9 cellular contexts compared by ENCODE assay signal in the genomic region with DNA sequence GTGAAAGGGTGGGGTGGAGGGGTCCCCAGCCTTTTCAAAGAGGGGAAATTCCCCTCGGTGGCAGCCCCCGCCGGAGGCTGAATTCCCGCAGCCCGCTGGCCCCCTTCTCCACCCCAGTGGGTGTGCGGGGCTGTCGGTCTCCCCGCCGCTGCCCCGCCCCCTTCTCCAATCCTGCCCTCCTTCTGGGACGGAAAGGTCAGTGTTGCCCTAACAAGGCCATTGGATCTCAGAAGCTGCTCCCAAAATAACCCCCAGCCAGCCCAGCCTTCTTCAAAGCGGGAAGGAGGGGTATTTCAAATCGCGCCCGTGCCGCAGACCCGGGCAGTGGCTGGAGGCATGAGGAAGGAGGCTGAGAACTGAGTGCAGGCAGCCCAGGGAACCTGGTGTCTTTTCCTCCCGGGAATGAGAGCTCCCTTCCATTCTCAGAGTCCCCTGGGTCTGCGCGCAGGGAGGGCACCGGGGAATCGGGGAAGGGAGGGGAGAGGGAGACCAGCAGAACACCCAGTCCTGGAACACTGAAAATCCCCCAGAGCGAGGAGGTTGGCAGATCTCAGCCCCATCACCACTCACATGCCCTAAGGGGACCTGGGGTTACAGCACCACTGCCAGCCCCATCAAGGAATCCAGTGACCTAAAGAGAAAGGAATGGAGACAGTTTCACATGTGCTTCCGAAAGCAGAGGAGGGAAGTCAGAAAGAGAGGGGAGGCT. TPM values are rescaled to one million over a fixed set of nuclear protein-coding genes. Genes with fewer than 3 reads are reported as not detected.
DNase-seq lines count a peak whose midpoint lies in the region; ATAC-seq and TF ChIP-seq lines count a peak whose summit lies in the region.
"Had no signal": no experiment of that assay in that cellular context is flagged by ENCODE, and none has a peak within 500 bp of the region (broad histone marks: within the 10 kb centered on the region; RNA-seq: fewer than 3 reads in every experiment).

A gene (minus strand): TSS at position 135 of the 709 bp plus-strand sequence. CDS start 483 bp downstream, outside the sequence.

- no peaks in the 10 kb centered on the region for H3K27me3 ChIP-seq in mammary epithelial cell (ENCODE audit: insufficient read depth, low read length)
- peaks cover 3 to 17% (median 7%) of the 10 kb centered on the region in 5 donors for H3K27me3 ChIP-seq in subcutaneous abdominal adipose tissue (ENCODE audit: control insufficient read depth in 5 of 5, insufficient read depth in 4 of 5, low read length in 5 of 5)

- peak within 1 kb of the TSS; percentile 84 for H2AFZ ChIP-seq in mammary epithelial cell (ENCODE audit: low read depth, low read length)

- peaks cover 4% of the 10 kb centered on the region for H3K4me1 Mint-ChIP-seq in T-helper 2 cell treated with Interferon-gamma antibody and Interleukin-4, amounts not matched to agents 5 μg/mL and 100 μg/mL, for 36 hours (ENCODE audit: low read depth)

- H3K27ac ChIP-seq in mammary epithelial cell (ENCODE audit: insufficient read depth, low read depth, low read length): peak within 1 kb of the TSS; percentile 87
- peak within 1 kb of the TSS; percentile 67 for H3K27ac ChIP-seq in subcutaneous abdominal adipose tissue (ENCODE audit: low read depth, low read length)

- TF ChIP-seq CTCF in mammary epithelial cell (conservative IDR thresholded peaks at IDR 0.05 in 1 of 2, IDR thresholded peaks at IDR 0.05 in 1 of 2; ENCODE audit: extremely low read depth in 1 of 2, insufficient read depth in 1 of 2, low read depth in 1 of 2, low read length in 2 of 2): no peak

- H3K4me2 ChIP-seq in mammary epithelial cell (ENCODE audit: insufficient read depth, low read depth, low read length): peak within 1 kb of the TSS; percentile 100

- CTCF ChIA-PET in mammary epithelial cell (lab: Charles Lee; ENCODE audit: low non-redundant PET): interaction anchor here (0.7 kb wide), 1 partner anchor 33 kb away, joined by 3 read pairs; no protein-coding TSS in a partner anchor

- peak within 1 kb of the TSS; percentile 71 for H3K9ac ChIP-seq in mammary epithelial cell (ENCODE audit: insufficient read depth, low read length)
- H3K9ac ChIP-seq in subcutaneous abdominal adipose tissue (ENCODE audit: low read length in 5 of 5): peak within 1 kb of the TSS in 4 of 5 donors; percentile 62 to 65 (median 64)

- H3K4me3 ChIP-seq in mammary epithelial cell (replicated peaks in 1 of 3; ENCODE audit: insufficient read depth in 1 of 3, low read depth in 2 of 3, low read length in 3 of 3) (peak within 1 kb of the TSS; percentile 52 to 60 (median 55)), subcutaneous abdominal adipose tissue (ENCODE audit: low read depth in 1 of 5, low read length in 5 of 5) (peak within 1 kb of the TSS; percentile 17 to 61 (median 52))

- H3K36me3 ChIP-seq in mammary epithelial cell (ENCODE audit: insufficient read depth, low read length) (no peaks in the 10 kb centered on the region), subcutaneous abdominal adipose tissue (ENCODE audit: control insufficient read depth in 5 of 5, insufficient read depth in 5 of 5, low read length in 5 of 5) (no peaks in the 10 kb centered on the region)

- H3K4me3 Mint-ChIP-seq in T-helper 2 cell treated with Interferon-gamma antibody and Interleukin-4, amounts not matched to agents 5 μg/mL and 100 μg/mL, for 36 hours: peak within 1 kb of the TSS; percentile 6

- ATAC-seq in GM21723 (IDR thresholded peaks at IDR 0.05; ENCODE audit: unreplicated experiment): no peak

- dilution Hi-C loops in mammary epithelial cell (cut with HindIII; ENCODE audit: low sequenced_read_pairs): no loop called here

- no peaks in the 10 kb centered on the region for H3K9me3 Mint-ChIP-seq in T-helper 2 cell treated with Interferon-gamma antibody and Interleukin-4, amounts not matched to agents 5 μg/mL and 100 μg/mL, for 36 hours

- no peak for DNase-seq in T-helper 2 cell treated with Interferon-gamma antibody and Interleukin-4, amounts not matched to agents 5 μg/mL and 100 μg/mL, for 36 hours (ENCODE audit: low spot score)
- no peak for DNase-seq in T-helper 2 cell
- DNase-seq in mammary epithelial cell: peak; percentile 83
- peak; percentile 52 for DNase-seq in kidney glomerular epithelial cell (lab: John Stamatoyannopoulos, UW)
- DNase-seq in NCI-H510A treated with DMSO at 0.1 percent for 48 hours (lab: John Stamatoyannopoulos, UW): no peak
- DNase-seq in stimulated activated CD4-positive, alpha-beta T cell treated with anti-CD3 and anti-CD28 coated beads, Interleukin-2, amount 100 ng/mL, for 48 hours: no peak
- DNase-seq: CD4-positive, CD25-positive, alpha-beta regulatory T cell had no signal

- TSS peak; percentile 42 for BruUV-seq in mammary epithelial cell (replicated peaks; lab: Mats Ljungman, UMichigan)

- no peaks in the 10 kb centered on the region for H3K9me3 ChIP-seq in mammary epithelial cell (replicated peaks; ENCODE audit: insufficient read depth, low read length)
- no peaks in the 10 kb centered on the region for H3K9me3 ChIP-seq in subcutaneous abdominal adipose tissue (ENCODE audit: control insufficient read depth in 5 of 5, low read length in 5 of 5)

- WGBS in mammary epithelial cell (ENCODE audit: low coverage, missing lambda C conversion rate): 5% methylated on average over 6 of the region's 24 CpGs

- intact Hi-C loops in mammary epithelial cell (cut with micrococcal nuclease): loop anchor here (2.0 to 5.0 kb wide), 4 partner anchors 24 to 730 kb away; a partner anchor contains a TSS

- no peak within 1 kb of the TSS for H3K27ac Mint-ChIP-seq in T-helper 2 cell treated with Interferon-gamma antibody and Interleukin-4, amounts not matched to agents 5 μg/mL and 100 μg/mL, for 36 hours
- H3K27ac Mint-ChIP-seq: CD4-positive, CD25-positive, alpha-beta regulatory T cell had no signal

- in situ Hi-C loops in mammary epithelial cell (cut with MboI; ENCODE audit: low sequenced_read_pairs in 2 of 2): loop anchor here (5.0 kb wide), 1 partner anchor 70 kb away; no protein-coding TSS in a partner anchor

- H3K79me2 ChIP-seq in mammary epithelial cell (ENCODE audit: insufficient read depth, low read length): peaks cover 40% of the 10 kb centered on the region

- H3K27me3 Mint-ChIP-seq in T-helper 2 cell treated with Interferon-gamma antibody and Interleukin-4, amounts not matched to agents 5 μg/mL and 100 μg/mL, for 36 hours (ENCODE audit: low read depth): peaks cover 58% of the 10 kb centered on the region

- H3K36me3 Mint-ChIP-seq in T-helper 2 cell treated with Interferon-gamma antibody and Interleukin-4, amounts not matched to agents 5 μg/mL and 100 μg/mL, for 36 hours (ENCODE audit: low read depth): no peaks in the 10 kb centered on the region
- H3K36me3 Mint-ChIP-seq: CD4-positive, CD25-positive, alpha-beta regulatory T cell had no signal

- H4K20me1 ChIP-seq in mammary epithelial cell (ENCODE audit: insufficient read depth, low read length): no peaks in the 10 kb centered on the region

- H3K4me1 ChIP-seq in mammary epithelial cell (ENCODE audit: insufficient read depth, low read length): peaks cover 45% of the 10 kb centered on the region
- peaks cover 8 to 31% (median 27%) of the 10 kb centered on the region in 5 donors for H3K4me1 ChIP-seq in subcutaneous abdominal adipose tissue (ENCODE audit: control insufficient read depth in 5 of 5, insufficient read depth in 5 of 5, low read length in 5 of 5)

RNA-seq across cellular contexts. Expression of the gene that starts here (rescaled TPM):
- total RNA-seq in mammary epithelial cell: 10 to 100 TPM in 1 of 2 donors, 1 to 10 TPM in 1; 5.5 to 14.2 TPM
- 6.8 TPM for polyA plus RNA-seq in mammary epithelial cell
- polyA minus RNA-seq in mammary epithelial cell: 19.3 TPM
- total RNA-seq: CD4-positive, CD25-positive, alpha-beta regulatory T cell had no signal
- polyA plus RNA-seq: CD4-positive, CD25-positive, alpha-beta regulatory T cell had no signal

Comparison
In these comparisons a context has a peak if more than half of its experiments do, and no peak if none do; other contexts are left out.
1. DNase-seq: peak in mammary epithelial cell (single experiment) and kidney glomerular epithelial cell (single experiment); none in T-helper 2 cell treated with Interferon-gamma antibody and Interleukin-4, amounts not matched to agents 5 μg/mL and 100 μg/mL, for 36 hours (single experiment), T-helper 2 cell (0 of 5), NCI-H510A treated with DMSO at 0.1 percent for 48 hours (single experiment) and stimulated activated CD4-positive, alpha-beta T cell treated with anti-CD3 and anti-CD28 coated beads, Interleukin-2, amount 100 ng/mL, for 48 hours (0 of 2).